Comparison of ENCODE assay signal across 1 cellular context in the genomic region with DNA sequence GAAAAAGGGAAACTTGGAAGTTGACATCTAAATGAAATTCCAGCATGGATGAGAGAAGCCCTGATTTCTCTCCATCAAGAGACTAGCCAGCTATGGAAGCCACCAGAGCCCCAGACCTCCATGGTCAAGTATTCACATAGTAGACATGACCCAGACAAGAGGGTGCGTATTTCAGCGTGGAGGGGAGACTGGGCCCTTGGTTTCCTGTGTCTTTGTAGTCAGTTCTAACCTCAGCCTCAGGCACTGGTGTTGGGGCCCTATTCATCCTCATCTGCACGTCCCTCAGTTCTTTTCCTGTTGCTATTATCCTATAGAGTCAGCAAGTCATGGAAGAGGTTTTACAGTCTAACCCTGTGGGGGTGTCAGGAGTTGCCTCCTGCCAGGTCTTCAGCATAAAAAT.
TF ChIP-seq lines count a peak whose summit lies in the region.

No MANE protein-coding gene starts in this region.

TF ChIP-seq in WTC11, 78 proteins besides CTCF, POLR2A, EP300 and RAD21 (continued from another document):
- TF ChIP-seq, protein P1, sequence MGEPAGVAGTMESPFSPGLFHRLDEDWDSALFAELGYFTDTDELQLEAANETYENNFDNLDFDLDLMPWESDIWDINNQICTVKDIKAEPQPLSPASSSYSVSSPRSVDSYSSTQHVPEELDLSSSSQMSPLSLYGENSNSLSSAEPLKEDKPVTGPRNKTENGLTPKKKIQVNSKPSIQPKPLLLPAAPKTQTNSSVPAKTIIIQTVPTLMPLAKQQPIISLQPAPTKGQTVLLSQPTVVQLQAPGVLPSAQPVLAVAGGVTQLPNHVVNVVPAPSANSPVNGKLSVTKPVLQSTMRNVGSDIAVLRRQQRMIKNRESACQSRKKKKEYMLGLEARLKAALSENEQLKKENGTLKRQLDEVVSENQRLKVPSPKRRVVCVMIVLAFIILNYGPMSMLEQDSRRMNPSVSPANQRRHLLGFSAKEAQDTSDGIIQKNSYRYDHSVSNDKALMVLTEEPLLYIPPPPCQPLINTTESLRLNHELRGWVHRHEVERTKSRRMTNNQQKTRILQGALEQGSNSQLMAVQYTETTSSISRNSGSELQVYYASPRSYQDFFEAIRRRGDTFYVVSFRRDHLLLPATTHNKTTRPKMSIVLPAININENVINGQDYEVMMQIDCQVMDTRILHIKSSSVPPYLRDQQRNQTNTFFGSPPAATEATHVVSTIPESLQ (CRISPR knock-in tag; IDR thresholded peaks at IDR 0.05), result no peak
- no peak for TF ChIP-seq SMAD3 (CRISPR knock-in tag; IDR thresholded peaks at IDR 0.05; ENCODE audit: borderline replicate concordance)
